In the genomic region with DNA sequence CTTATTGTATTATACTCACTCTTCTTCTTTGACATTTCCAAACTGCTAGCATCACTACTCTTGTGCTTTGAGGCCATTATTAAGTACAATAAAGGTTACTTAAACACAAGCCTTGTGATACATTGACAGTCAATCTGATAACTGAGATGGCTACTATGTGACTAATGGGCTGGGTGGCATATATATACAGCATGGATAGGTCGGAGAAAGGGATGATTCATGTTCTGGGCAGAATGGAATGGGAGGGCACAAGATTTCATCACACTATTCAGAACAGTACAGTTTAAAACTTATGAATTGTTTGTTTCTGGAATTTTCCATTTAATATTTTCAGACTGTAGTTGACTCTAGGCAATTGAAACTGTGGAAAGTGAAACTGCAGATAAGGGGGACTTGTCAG, we compare ENCODE assay signal across 15 cellular contexts. TPM values are rescaled to one million over a fixed set of nuclear protein-coding genes. Genes with fewer than 3 reads are reported as not detected.
A peak's percentile ranks its signal among the peaks of the same experiment; 100 is the strongest.
DNase-seq lines count a peak whose midpoint lies in the region; ATAC-seq, FAIRE-seq and TF ChIP-seq lines count a peak whose summit lies in the region.
"Not testable (repeated sequence)": the region's sequence is repeated elsewhere in the genome, so short reads cannot be mapped to it uniquely, and the experiment has no call there.
"Had no signal": no experiment of that assay in that cellular context is flagged by ENCODE, and none has a peak within 500 bp of the region (broad histone marks: within the 10 kb centered on the region; RNA-seq: fewer than 3 reads in every experiment).

No MANE protein-coding gene starts in this region.

- CTCF ChIA-PET in A549 (lab: Yijun Ruan, JAX); PC-3 (lab: Charles Lee): not testable (repeated sequence)

- BruUV-seq in PC-3 (replicated peaks; lab: Mats Ljungman, UMichigan): not testable (repeated sequence)

- TF ChIP-seq POLR2A in A549 (IDR thresholded peaks at IDR 0.05; ENCODE audit: low read length): not testable (repeated sequence)

- H3K27ac ChIP-seq in A549; PC-3 (ENCODE audit: low read length); foreskin keratinocyte; left lung; psoas muscle: not testable (repeated sequence)

- H3K36me3 Mint-ChIP-seq in activated T-helper 17 cell treated with anti-CD3 and anti-CD28 coated beads, Interleukin-2, amount 50 U/mL, for 72 hours (ENCODE audit: low read depth): not testable (repeated sequence)

- DNase-seq in A549 (ENCODE audit: low read depth in 1 of 2, low spot score in 1 of 2); PC-3; foreskin keratinocyte; left cardiac atrium; left lung; psoas muscle: not testable (repeated sequence)

- FAIRE-seq in A549 (lab: Jason Lieb, UNC): not testable (repeated sequence)

- WGBS in A549 (ENCODE audit: missing lambda C conversion rate): no CpG with 5 or more reads among the region's 1 CpG
- no CpG with 5 or more reads among the region's 1 CpG for WGBS in psoas muscle, 3 donors

- H3K79me2 ChIP-seq in PC-3 (ENCODE audit: low read length): not testable (repeated sequence)

- not testable (repeated sequence) for TF ChIP-seq EP300 in A549 (IDR thresholded peaks at IDR 0.05)

- POLR2A ChIA-PET in A549 (lab: Yijun Ruan, JAX); PC-3 (lab: Charles Lee; ENCODE audit: unreplicated experiment): not testable (repeated sequence)

- not testable (repeated sequence) for H3K9ac ChIP-seq in PC-3 (ENCODE audit: low read length)

- not testable (repeated sequence) for H3K4me1 ChIP-seq in A549; PC-3 (ENCODE audit: insufficient read depth, low read length); foreskin keratinocyte; left lung; psoas muscle

- H3K9me3 Mint-ChIP-seq in activated T-helper 17 cell treated with anti-CD3 and anti-CD28 coated beads, Interleukin-2, amount 50 U/mL, for 72 hours: not testable (repeated sequence)

- not testable (repeated sequence) for TF ChIP-seq CTCF in A549 (IDR thresholded peaks at IDR 0.05); PC-3 (conservative IDR thresholded peaks at IDR 0.05; ENCODE audit: low read depth, low read length); foreskin keratinocyte (conservative IDR thresholded peaks at IDR 0.05); left lung (IDR thresholded peaks at IDR 0.05); psoas muscle (IDR thresholded peaks at IDR 0.05)

- H3K4me3 Mint-ChIP-seq in activated T-helper 17 cell treated with anti-CD3 and anti-CD28 coated beads, Interleukin-2, amount 50 U/mL, for 72 hours: not testable (repeated sequence)

- H2AFZ ChIP-seq in PC-3 (ENCODE audit: low read length): not testable (repeated sequence)

- H3K4me1 Mint-ChIP-seq in activated T-helper 17 cell treated with anti-CD3 and anti-CD28 coated beads, Interleukin-2, amount 50 U/mL, for 72 hours: not testable (repeated sequence)

- not testable (repeated sequence) for H3K27me3 ChIP-seq in PC-3 (ENCODE audit: low read length); foreskin keratinocyte; left lung; psoas muscle (ENCODE audit: insufficient read depth in 3 of 3, low read length in 2 of 3)

- TF ChIP-seq RAD21 in A549 (conservative IDR thresholded peaks at IDR 0.05 in 1 of 2, IDR thresholded peaks at IDR 0.05 in 1 of 2): not testable (repeated sequence)

- not testable (repeated sequence) for H4K20me1 ChIP-seq in PC-3 (ENCODE audit: low read length)

- intact Hi-C loops in PC-3 (cut with micrococcal nuclease); left cardiac atrium (cut with DNase I); left lung (cut with DNase I); psoas muscle (cut with DNase I): not testable (repeated sequence)

- ATAC-seq in A549: peak; percentile 99 to 100
- peak; percentile 99 for ATAC-seq in PC-3
- peak; percentile 98 for ATAC-seq in SK-N-SH treated with all-trans-retinoic acid at 6 μM for 48 hours
- peak; percentile 66 for ATAC-seq in activated T-helper 17 cell treated with anti-CD3 and anti-CD28 coated beads, Interleukin-2, amount 50 U/mL, for 72 hours (replicated peaks)
- peak; percentile 98 for ATAC-seq in foreskin keratinocyte
- ATAC-seq in left cardiac atrium: peak; percentile 53 to 95
- ATAC-seq in left lung: peak; percentile 49
- ATAC-seq in psoas muscle: peak; percentile 61 to 86 (median 76)

- H3K4me3 ChIP-seq in A549; PC-3 (ENCODE audit: low read length); left lung; psoas muscle: not testable (repeated sequence)

- not testable (repeated sequence) for H3K36me3 ChIP-seq in PC-3 (ENCODE audit: low read depth, low read length); left lung; psoas muscle (ENCODE audit: insufficient read depth in 1 of 2, low read depth in 1 of 2)

- not testable (repeated sequence) for H3K4me2 ChIP-seq in A549; PC-3 (ENCODE audit: low read length)

- H3K27ac Mint-ChIP-seq in activated T-helper 17 cell treated with anti-CD3 and anti-CD28 coated beads, Interleukin-2, amount 50 U/mL, for 72 hours: not testable (repeated sequence)

- H3K9me3 ChIP-seq in A549; PC-3 (ENCODE audit: low read length); left lung; psoas muscle: not testable (repeated sequence)

- H3F3A ChIP-seq in PC-3 (ENCODE audit: low read length, unreplicated experiment): not testable (repeated sequence)

- H3K9me2 ChIP-seq in PC-3 (replicated peaks; ENCODE audit: low read length): not testable (repeated sequence)

- not testable (repeated sequence) for H3K27me3 Mint-ChIP-seq in activated T-helper 17 cell treated with anti-CD3 and anti-CD28 coated beads, Interleukin-2, amount 50 U/mL, for 72 hours

RNA-seq across cellular contexts. Expression of a gene that starts 18.9 kb away (rescaled TPM):
- polyA plus RNA-seq in A549 (2011; rRNA removed) (not detected in 2 replicates), A549 (2017; fragmentation: RNase III; extraction: RNeasy Plus Mini Kit Qiagen cat#74134 plus additional on column Dnase treatment) (not detected in 3 replicates), foreskin keratinocyte (0.20 TPM in 1 of 2 replicates, not detected in the other), psoas muscle (under 1 TPM in 1 of 3 donors, not detected in 2; 0.77 TPM)
- polyA plus RNA-seq in A549 (2012; cell fraction: cytosol; rRNA removed): not detected in 2 replicates
- polyA plus RNA-seq in A549 (2012; cell fraction: nucleus; rRNA removed): not detected in 2 replicates
- polyA minus RNA-seq in A549 (2011; rRNA and poly(A)+ RNA removed): not detected in 2 replicates
- total RNA-seq in PC-3 (2014; rRNA removed) (not detected in 2 replicates), foreskin keratinocyte (0.11 TPM in 1 of 2 replicates, not detected in the other), left cardiac atrium (under 1 TPM in 1 of 2 donors, not detected in 1; 0.32 TPM), left lung (not detected), psoas muscle (not detected)
- not detected for total RNA-seq in activated T-helper 17 cell treated with anti-CD3 and anti-CD28 coated beads, Interleukin-2, amount 50 U/mL, for 72 hours
- total RNA-seq: CD4-positive, alpha-beta T cell; GM12878; GM23248; H1 had no signal
- polyA plus RNA-seq: CD14-positive monocyte; CD8-positive, alpha-beta memory T cell; GM23248 had no signal

RNA-seq across cellular contexts. Expression of a gene that starts 40.4 kb away (rescaled TPM):
- polyA plus RNA-seq in A549 (2011; rRNA removed): not detected in 2 replicates
- polyA plus RNA-seq in A549 (2012; cell fraction: cytosol; rRNA removed): not detected in 2 replicates
- 0.06 TPM in 1 of 2 replicates, not detected in the other for polyA plus RNA-seq in A549 (2012; cell fraction: nucleus; rRNA removed)
- polyA plus RNA-seq in A549 (2017; fragmentation: RNase III; extraction: RNeasy Plus Mini Kit Qiagen cat#74134 plus additional on column Dnase treatment): 0.12 TPM in 1 of 3 replicates, not detected in the others
- polyA minus RNA-seq in A549 (2011; rRNA and poly(A)+ RNA removed): not detected in 2 replicates
- not detected in 2 replicates for total RNA-seq in PC-3 (2014; rRNA removed)
- not detected for total RNA-seq in activated T-helper 17 cell treated with anti-CD3 and anti-CD28 coated beads, Interleukin-2, amount 50 U/mL, for 72 hours
- total RNA-seq in foreskin keratinocyte: not detected in 2 replicates
- 0.03 TPM in 1 of 2 replicates, not detected in the other for polyA plus RNA-seq in foreskin keratinocyte
- not detected for total RNA-seq in left cardiac atrium
- total RNA-seq in left lung: not detected
- total RNA-seq in psoas muscle: not detected
- polyA plus RNA-seq in psoas muscle: not detected
- total RNA-seq: CD4-positive, alpha-beta T cell; GM12878; GM23248; H1; H7 had no signal
- polyA plus RNA-seq: CD14-positive monocyte; CD8-positive, alpha-beta memory T cell; GM23248; H1 had no signal

Comparison
In these comparisons a context has a peak if more than half of its experiments do, and no peak if none do; other contexts are left out.
1. ATAC-seq: peak in every context shown above with its lines; median percentile 100 in A549; 99 in PC-3; 98 in SK-N-SH treated with all-trans-retinoic acid at 6 μM for 48 hours; 98 in foreskin keratinocyte; 76 in psoas muscle; 74 in left cardiac atrium; 66 in activated T-helper 17 cell treated with anti-CD3 and anti-CD28 coated beads, Interleukin-2, amount 50 U/mL, for 72 hours; 49 in left lung.